Comparison of ENCODE assay signal across 12 cellular contexts in genomic region chr4:14726441-14727405, GRCh38.
DNase-seq lines count a peak whose midpoint lies in the region; ATAC-seq and TF ChIP-seq lines count a peak whose summit lies in the region.
"Had no signal": no experiment of that assay in that cellular context is flagged by ENCODE, and none has a peak within 500 bp of the region (broad histone marks: within the 10 kb centered on the region; RNA-seq: fewer than 3 reads in every experiment).

No MANE protein-coding gene starts in this region.

- H3K79me2 ChIP-seq in ACC112 (ENCODE audit: control insufficient read depth, insufficient read depth, low read length, unreplicated experiment) (no peaks in the 10 kb centered on the region), PC-9 (ENCODE audit: low read depth) (no peaks in the 10 kb centered on the region)

- no peaks in the 10 kb centered on the region for H3K36me3 ChIP-seq in ACC112 (ENCODE audit: insufficient read depth, low read length)
- no peaks in the 10 kb centered on the region for H3K36me3 ChIP-seq in PC-9 (ENCODE audit: low read depth)
- H3K36me3 ChIP-seq in upper lobe of left lung: no peaks in the 10 kb centered on the region

- ATAC-seq in HG03520 (IDR thresholded peaks at IDR 0.05; ENCODE audit: unreplicated experiment): peak; percentile 51
- ATAC-seq in GM21717 (IDR thresholded peaks at IDR 0.05; ENCODE audit: unreplicated experiment): no peak
- no peak for ATAC-seq in GM21528 (IDR thresholded peaks at IDR 0.05; ENCODE audit: low FRiP score, unreplicated experiment)
- ATAC-seq in upper lobe of left lung (ENCODE audit: low FRiP score in 2 of 2): no peak

- TF ChIP-seq CTCF in PC-9 (conservative IDR thresholded peaks at IDR 0.05): no peak
- TF ChIP-seq CTCF in fibroblast of the aortic adventitia (IDR thresholded peaks at IDR 0.05; ENCODE audit: insufficient read depth, low read length): no peak
- no peak for TF ChIP-seq CTCF in upper lobe of left lung (IDR thresholded peaks at IDR 0.05)

- no peak for TF ChIP-seq POLR2A in upper lobe of left lung (IDR thresholded peaks at IDR 0.05)

- intact Hi-C loops in PC-9 (cut with micrococcal nuclease; ENCODE audit: unreplicated experiment): loop anchor here (1.0 to 10.0 kb wide), 5 partner anchors 148 to 819 kb away; no protein-coding TSS in a partner anchor

- no peaks in the 10 kb centered on the region for H4K20me1 ChIP-seq in PC-9 (ENCODE audit: insufficient read depth)

- H2AFZ ChIP-seq in ACC112 (ENCODE audit: low read length, unreplicated experiment) (no peak overlapping the region), PC-9 (0 out of 2 replicates have a peak overlapping the region, but pooled peaks have one; percentile 60)

- H3K4me3 ChIP-seq in ACC112 (ENCODE audit: low read depth, low read length) (peak overlapping the region; percentile 24; the same call in 1 of the 2 replicates), PC-9 (peak overlapping the region; percentile 4; the same call in 1 of the 2 replicates), fibroblast of the aortic adventitia (ENCODE audit: low read depth, low read length) (no peak overlapping the region), upper lobe of left lung (no peak overlapping the region)

- DNase-seq in PC-9 (peak; percentile 70 to 89), fibroblast of the aortic adventitia (ENCODE audit: low read depth) (peak; percentile 57), upper lobe of left lung (no peak)
- no peak for DNase-seq in activated naive CD4-positive, alpha-beta T cell treated with Interleukin-2 at 50 U/mL for 16 hours
- DNase-seq: AML-193, H7, NCI-H2171, T-helper 2 cell had no signal

- 71 to 73% methylated on average over 7 of the region's 7 CpGs for WGBS in upper lobe of left lung, 2 donors

- CTCF ChIA-PET in PC-9 (lab: Charles Lee): no interaction called here

- no peaks in the 10 kb centered on the region for H3K9me2 ChIP-seq in PC-9 (ENCODE audit: insufficient read depth)

- TSS peak; percentile 83 for BruUV-seq in PC-9 (replicated peaks; lab: Mats Ljungman, UMichigan)

- no peaks in the 10 kb centered on the region for H3K9me3 ChIP-seq in PC-9 (ENCODE audit: insufficient read depth, low read depth)
- H3K9me3 ChIP-seq in upper lobe of left lung: no peaks in the 10 kb centered on the region

- peak overlapping the region; percentile 66 for H3K27ac ChIP-seq in ACC112 (ENCODE audit: low read depth, low read length)
- peak overlapping the region; percentile 61 for H3K27ac ChIP-seq in PC-9
- no peak overlapping the region for H3K27ac ChIP-seq in upper lobe of left lung

- POLR2A ChIA-PET in PC-9 (lab: Charles Lee; ENCODE audit: unreplicated experiment): no interaction called here

- H3K4me2 ChIP-seq in PC-9: peak overlapping the region; percentile 63

- no peak for TF ChIP-seq EP300 in upper lobe of left lung (IDR thresholded peaks at IDR 0.05)

- H3F3A ChIP-seq in PC-9 (ENCODE audit: insufficient read depth, low read depth): peaks cover 10% of the 10 kb centered on the region; the same call in 1 of the 2 replicates

- H3K27me3 ChIP-seq in ACC112 (ENCODE audit: insufficient read depth, low read length) (no peaks in the 10 kb centered on the region), PC-9 (ENCODE audit: insufficient read depth, low read depth) (no peaks in the 10 kb centered on the region), upper lobe of left lung (no peaks in the 10 kb centered on the region)

- H3K4me1 ChIP-seq in ACC112 (ENCODE audit: control insufficient read depth, insufficient read depth, low read length, unreplicated experiment) (peaks cover 20% of the 10 kb centered on the region), PC-9 (replicated peaks; ENCODE audit: insufficient read depth) (peaks cover 18% of the 10 kb centered on the region), upper lobe of left lung (no peaks in the 10 kb centered on the region)

Comparison
In these comparisons a context has a peak if more than half of its experiments do, and no peak if none do; other contexts are left out.
1. H3K27ac ChIP-seq: peak in ACC112 (single experiment) and PC-9 (single experiment); none in upper lobe of left lung (0 of 4).
2. H3K4me3 ChIP-seq: peak in ACC112 (single experiment) and PC-9 (single experiment); none in fibroblast of the aortic adventitia (single experiment) and upper lobe of left lung (0 of 4).
3. DNase-seq: peak in PC-9 (2 of 2) and fibroblast of the aortic adventitia (single experiment); none in activated naive CD4-positive, alpha-beta T cell treated with Interleukin-2 at 50 U/mL for 16 hours (single experiment) and upper lobe of left lung (0 of 2).